Comparison of ENCODE assay signal across 22 cellular contexts in the genomic region with DNA sequence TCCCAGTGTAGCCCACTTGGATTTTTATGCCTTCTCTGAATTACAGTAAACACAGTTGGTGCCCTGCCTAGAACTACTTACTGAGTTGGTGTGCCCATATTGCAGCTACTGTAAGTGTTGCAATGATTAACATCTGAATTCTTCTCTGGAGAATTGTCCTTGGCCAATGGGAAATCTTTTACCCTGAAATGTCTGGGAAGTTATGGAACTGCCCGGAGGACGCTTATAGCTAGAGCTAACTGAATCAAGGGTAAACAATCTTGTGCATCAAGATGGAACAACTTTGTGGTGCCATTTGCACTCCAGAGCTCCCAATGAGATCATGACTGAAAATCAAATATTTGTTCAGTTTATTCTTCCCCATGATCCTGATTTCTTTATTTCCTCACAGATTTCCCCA.
"Had no signal": no experiment of that assay in that cellular context is flagged by ENCODE, and none has a peak within 500 bp of the region (broad histone marks: within the 10 kb centered on the region; RNA-seq: fewer than 3 reads in every experiment).

No MANE protein-coding gene starts in this region.

- FAIRE-seq: endometrium had no signal

- H3K27me3 ChIP-seq: hepatocyte, left lung, sigmoid colon, spleen, upper lobe of right lung had no signal

- H3K36me3 ChIP-seq: left lung, sigmoid colon, spleen, thoracic aorta, upper lobe of right lung had no signal

- H3K27ac ChIP-seq: hepatocyte, left lung, sigmoid colon, spleen, thoracic aorta, upper lobe of right lung had no signal

- H3K9me3 ChIP-seq: left lung, sigmoid colon, spleen, thoracic aorta, upper lobe of right lung had no signal

- H3K79me2 ChIP-seq: hepatocyte had no signal

- H3K4me2 ChIP-seq: hepatocyte had no signal

- H2AFZ ChIP-seq: hepatocyte had no signal

- H3K4me1 ChIP-seq: left lung, sigmoid colon, spleen, upper lobe of right lung had no signal

- DNase-seq: activated CD4-positive, alpha-beta T cell treated with anti-CD3 and anti-CD28 coated beads, Interleukin-2, amount 10 ng/mL, durations not matched to agents 24 days and 14 days; activated CD8-positive, alpha-beta memory T cell treated with anti-CD3 and anti-CD28 coated beads, Interleukin-2, amount 10 ng/mL, durations not matched to agents 7 days and 5 days; activated CD8-positive, alpha-beta T cell treated with anti-CD3 and anti-CD28 coated beads for 36 hours; activated gamma-delta T cell; activated T-cell treated with anti-CD3 and anti-CD28 coated beads for 4 hours; anterior cingulate cortex; caudate nucleus; effector CD4-positive, alpha-beta T cell; kidney glomerular epithelial cell; left lung; naive thymus-derived CD4-positive, alpha-beta T cell; occipital lobe; retina; sigmoid colon; spleen; stimulated activated CD4-positive, alpha-beta T cell treated with anti-CD3 and anti-CD28 coated beads, Interleukin-4, amount 100 ng/mL, for 1 hour; stimulated activated naive CD4-positive, alpha-beta T cell; upper lobe of right lung had no signal

- H3K4me3 ChIP-seq: hepatocyte, left lung, lung, sigmoid colon, spleen, thoracic aorta, upper lobe of right lung had no signal

- ATAC-seq: activated CD8-positive, alpha-beta memory T cell treated with anti-CD3 and anti-CD28 coated beads, Interleukin-2, amount 10 ng/mL, durations not matched to agents 7 days and 5 days; activated CD8-positive, alpha-beta T cell treated with anti-CD3 and anti-CD28 coated beads for 36 hours; left lung; naive thymus-derived CD4-positive, alpha-beta T cell; upper lobe of right lung had no signal
